In the genomic region with DNA sequence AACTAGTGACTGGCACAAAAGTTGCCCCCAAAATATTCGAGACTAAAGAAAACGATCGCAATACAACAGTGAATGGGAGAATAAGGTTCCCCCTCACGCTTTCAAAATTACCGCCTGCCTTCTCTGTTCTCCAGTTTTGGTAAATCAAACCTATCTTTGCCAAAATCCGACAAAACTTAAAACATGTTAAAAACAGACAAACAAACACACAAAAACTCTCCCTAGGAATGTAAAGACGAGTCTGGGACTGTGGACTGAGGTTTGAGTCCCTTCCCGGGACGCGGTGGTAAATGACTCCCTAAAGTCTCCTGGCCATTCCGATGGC, we compare ENCODE assay signal across 8 cellular contexts. TPM values are rescaled to one million over a fixed set of nuclear protein-coding genes. Genes with fewer than 3 reads are reported as not detected.
DNase-seq lines count a peak whose midpoint lies in the region; ATAC-seq, FAIRE-seq and TF ChIP-seq lines count a peak whose summit lies in the region.

No MANE protein-coding gene starts in this region.

- DNase-seq in CD8-positive, alpha-beta T cell = no peak
- DNase-seq in SJCRH30 = no peak
- no peak for DNase-seq in esophagus squamous epithelium (lab: John Stamatoyannopoulos, UW)
- no peak for DNase-seq in ovary
- DNase-seq in NCI-H146 treated with DMSO at 0.1 percent for 48 hours (lab: John Stamatoyannopoulos, UW; ENCODE audit: unreplicated experiment) = no peak
- DNase-seq in HTR-8/SVneo (ENCODE audit: insufficient read length, low spot score) = no peak
- no peak for DNase-seq in GM19240 (ENCODE audit: insufficient read length, low spot score)
- DNase-seq in Kasumi-1 (lab: John Stamatoyannopoulos, UW) = no peak

- peak overlapping the region; percentile 43 for H3K27ac ChIP-seq in CD8-positive, alpha-beta T cell (ENCODE audit: low read depth, low read length)
- peak overlapping the region; percentile 88 for H3K27ac ChIP-seq in SJCRH30
- H3K27ac ChIP-seq in esophagus squamous epithelium = peak overlapping the region; percentile 82 to 89 (median 85)
- H3K27ac ChIP-seq in ovary = peak overlapping the region in 1 of 2 donors; percentile 60

- H3K27ac Mint-ChIP-seq in CD8-positive, alpha-beta T cell = peak overlapping the region; percentile 75

- H3K4me1 Mint-ChIP-seq in CD8-positive, alpha-beta T cell (ENCODE audit: low read depth) = peaks cover 21% of the 10 kb centered on the region

- H3K27me3 Mint-ChIP-seq in CD8-positive, alpha-beta T cell (ENCODE audit: low read depth) = peaks cover 28% of the 10 kb centered on the region

- no peak for ATAC-seq in CD8-positive, alpha-beta T cell

- FAIRE-seq in HTR-8/SVneo (lab: Jason Lieb, UNC) = no peak

- peaks cover 3% of the 10 kb centered on the region for H3K27me3 ChIP-seq in CD8-positive, alpha-beta T cell (ENCODE audit: insufficient read depth, low read length)
- H3K27me3 ChIP-seq in SJCRH30 (no peaks in the 10 kb centered on the region), esophagus squamous epithelium (peaks cover 0 to 40% (median 0%) of the 10 kb centered on the region in 4 donors), ovary (no peaks in the 10 kb centered on the region)

- CTCF ChIA-PET in CD8-positive, alpha-beta T cell (lab: Charles Lee) = no interaction called here

- TF ChIP-seq CTCF in CD8-positive, alpha-beta T cell (IDR thresholded peaks at IDR 0.05) = no peak
- TF ChIP-seq CTCF in esophagus squamous epithelium (IDR thresholded peaks at IDR 0.05) (no peak), ovary (IDR thresholded peaks at IDR 0.05) (no peak)

- POLR2A ChIA-PET in CD8-positive, alpha-beta T cell (lab: Charles Lee) = interaction anchor here (1.0 kb wide), 1 partner anchor 10 kb away, joined by 3 read pairs; no protein-coding TSS in a partner anchor

- H3K36me3 ChIP-seq in CD8-positive, alpha-beta T cell (ENCODE audit: insufficient read depth, low read length) = no peaks in the 10 kb centered on the region
- H3K36me3 ChIP-seq in SJCRH30 = peaks cover 3% of the 10 kb centered on the region; the same call in 1 of the 2 replicates
- peaks cover 0 to 9% (median 0%) of the 10 kb centered on the region in 3 donors for H3K36me3 ChIP-seq in esophagus squamous epithelium
- no peaks in the 10 kb centered on the region for H3K36me3 ChIP-seq in ovary

- H3K36me3 Mint-ChIP-seq in CD8-positive, alpha-beta T cell = peaks cover 20% of the 10 kb centered on the region

- peak overlapping the region; percentile 72 for H3K4me3 Mint-ChIP-seq in CD8-positive, alpha-beta T cell

- no peak for TF ChIP-seq POLR2A in esophagus squamous epithelium (IDR thresholded peaks at IDR 0.05)
- no peak for TF ChIP-seq POLR2A in ovary (IDR thresholded peaks at IDR 0.05)

- H3K4me1 ChIP-seq in CD8-positive, alpha-beta T cell (ENCODE audit: insufficient read depth, low read length) = peaks cover 24% of the 10 kb centered on the region
- H3K4me1 ChIP-seq in SJCRH30 (no peaks in the 10 kb centered on the region), esophagus squamous epithelium (peaks cover 3 to 27% (median 14%) of the 10 kb centered on the region in 3 donors), ovary (ENCODE audit: insufficient read depth) (peaks cover 2% of the 10 kb centered on the region)

- WGBS in esophagus squamous epithelium, 2 donors = 39 to 40% methylated on average over 9 to 11 of the region's 11 CpGs
- WGBS in ovary, 3 donors = 37 to 40% (median 38%) methylated on average over 11 of the region's 11 CpGs

- TF ChIP-seq EP300 in ovary (IDR thresholded peaks at IDR 0.05) = no peak

- intact Hi-C loops in CD8-positive, alpha-beta T cell (cut with DNase I, micrococcal nuclease) = loop anchor here (2.0 to 10.0 kb wide), 4 partner anchors 29 to 1494 kb away; partner anchors contain the start of genes NPC1 (in 1 of the 2), OSBPL1A (in 1 of the 2) and RBBP8 (in 1 of the 2)
- intact Hi-C loops in esophagus squamous epithelium (cut with DNase I) = no loop called here
- intact Hi-C loops in ovary (cut with DNase I) = no loop called here

- peak overlapping the region; percentile 73 for H3K4me3 ChIP-seq in CD8-positive, alpha-beta T cell (ENCODE audit: low read depth, low read length)
- H3K4me3 ChIP-seq in SJCRH30 (peak overlapping the region; percentile 75), esophagus squamous epithelium (peak overlapping the region; percentile 69 to 90 (median 86)), ovary (peak overlapping the region; percentile 88)

- H3K9me3 ChIP-seq in CD8-positive, alpha-beta T cell (ENCODE audit: low read length) = no peaks in the 10 kb centered on the region
- no peaks in the 10 kb centered on the region for H3K9me3 ChIP-seq in SJCRH30 (replicated peaks)
- H3K9me3 ChIP-seq in esophagus squamous epithelium = no peaks in the 10 kb centered on the region
- no peaks in the 10 kb centered on the region for H3K9me3 ChIP-seq in ovary

- H3K9me3 Mint-ChIP-seq in CD8-positive, alpha-beta T cell = peaks cover 7% of the 10 kb centered on the region

RNA-seq across cellular contexts. Expression of gene IMPACT, which starts 0.4 kb away (rescaled TPM):
- 1 to 10 TPM; 6.5 to 10.0 TPM for total RNA-seq in CD8-positive, alpha-beta T cell
- total RNA-seq in SJCRH30 (2014; rRNA removed; shearing (Covaris generic)) = 15.1 and 17.2 TPM in 2 replicates
- 10 to 100 TPM in 3 of 4 donors, 1 to 10 TPM in 1; 10.0 to 38.5 (median 20.1) TPM for total RNA-seq in esophagus squamous epithelium
- 10 to 100 TPM; 13.7 to 50.3 (median 28.7) TPM for total RNA-seq in ovary
- polyA plus RNA-seq in ovary = 10 to 100 TPM; 15.7 to 30.3 TPM

RNA-seq across cellular contexts. Expression of gene OSBPL1A, which starts 28.4 kb away (rescaled TPM):
- total RNA-seq in CD8-positive, alpha-beta T cell = 1 to 10 TPM; 1.3 to 1.6 TPM
- total RNA-seq in SJCRH30 (2014; rRNA removed; shearing (Covaris generic)) = 14.8 and 16.4 TPM in 2 replicates
- total RNA-seq in esophagus squamous epithelium (10 to 100 TPM in 3 of 4 donors, 1 to 10 TPM in 1; 10.0 to 30.9 (median 15.1) TPM), ovary (10 to 100 TPM; 28.1 to 50.5 (median 40.2) TPM)
- polyA plus RNA-seq in ovary = 10 to 100 TPM; 30.2 to 68.9 TPM

RNA-seq across cellular contexts. Expression of gene HRH4, which starts 34.4 kb away (rescaled TPM):
- total RNA-seq in CD8-positive, alpha-beta T cell = not detected
- total RNA-seq in SJCRH30 (2014; rRNA removed; shearing (Covaris generic)) = not detected in 2 replicates
- total RNA-seq in esophagus squamous epithelium (under 1 TPM in 1 of 4 donors, not detected in 3; 0.38 TPM), ovary (not detected)
- under 1 TPM; 0.06 to 0.08 TPM for polyA plus RNA-seq in ovary

Comparison
In these comparisons a context has a peak if more than half of its experiments do, and no peak if none do; other contexts are left out.
1. intact Hi-C loops: an anchor here in CD8-positive, alpha-beta T cell (2.0 to 10.0 kb wide); none called in esophagus squamous epithelium and ovary.